ENCODE assay signal across 35 cellular contexts in genomic region chr20:61289166-61289565, GRCh38. TPM values are rescaled to one million over a fixed set of nuclear protein-coding genes. Genes with fewer than 3 reads are reported as not detected.
"Had no signal": no experiment of that assay in that cellular context is flagged by ENCODE, and none has a peak within 500 bp of the region (broad histone marks: within the 10 kb centered on the region; RNA-seq: fewer than 3 reads in every experiment).

No MANE protein-coding gene starts in this region.

- H3K4me3 Mint-ChIP-seq: activated B cell treated with CpG ODN at 0.5 μM for 24 hours; activated CD4-positive, alpha-beta memory T cell treated with anti-CD3 and anti-CD28 coated beads for 36 hours; activated naive CD4-positive, alpha-beta T cell treated with anti-CD3 and anti-CD28 coated beads, Interleukin-2, amount 10 ng/mL, durations not matched to agents 7 days and 5 days; activated naive CD8-positive, alpha-beta T cell; activated naive CD8-positive, alpha-beta T cell treated with anti-CD3 and anti-CD28 coated beads, Interleukin-2, amount 50 U/mL, for 24 hours; activated T-cell treated with anti-CD3 and anti-CD28 coated beads, Interleukin-2, amount 50 U/mL, for 4 hours; T-cell; T-helper 17 cell had no signal

- H3K27me3 ChIP-seq: cardiac muscle cell, MG63 had no signal

- H3K27ac Mint-ChIP-seq: activated B cell treated with CpG ODN at 0.5 μM for 24 hours; activated CD4-positive, alpha-beta memory T cell treated with anti-CD3 and anti-CD28 coated beads for 36 hours; activated naive CD4-positive, alpha-beta T cell treated with anti-CD3 and anti-CD28 coated beads, Interleukin-2, amount 10 ng/mL, durations not matched to agents 7 days and 5 days; activated naive CD8-positive, alpha-beta T cell; activated naive CD8-positive, alpha-beta T cell treated with anti-CD3 and anti-CD28 coated beads, Interleukin-2, amount 50 U/mL, for 24 hours; T-cell; T-helper 17 cell had no signal

- H3K27ac ChIP-seq: cardiac muscle cell, PC-9, RWPE1, VCaP had no signal

- H3K36me3 Mint-ChIP-seq: activated CD4-positive, alpha-beta memory T cell treated with anti-CD3 and anti-CD28 coated beads for 36 hours; activated naive CD4-positive, alpha-beta T cell treated with anti-CD3 and anti-CD28 coated beads, Interleukin-2, amount 10 ng/mL, durations not matched to agents 7 days and 5 days; activated naive CD8-positive, alpha-beta T cell; T-cell had no signal

- ATAC-seq: activated naive CD8-positive, alpha-beta T cell treated with anti-CD3 and anti-CD28 coated beads, Interleukin-2, amount 50 U/mL, for 24 hours; activated T-cell treated with anti-CD3 and anti-CD28 coated beads, Interleukin-2, amount 50 U/mL, for 4 hours; Right ventricle myocardium inferior; SK-N-SH treated with all-trans-retinoic acid at 6 μM for 48 hours; T-cell; T-helper 17 cell had no signal

- H3K27me3 Mint-ChIP-seq: activated B cell treated with CpG ODN at 0.5 μM for 24 hours; activated CD4-positive, alpha-beta memory T cell treated with anti-CD3 and anti-CD28 coated beads for 36 hours; activated naive CD4-positive, alpha-beta T cell treated with anti-CD3 and anti-CD28 coated beads, Interleukin-2, amount 10 ng/mL, durations not matched to agents 7 days and 5 days; activated naive CD8-positive, alpha-beta T cell; activated naive CD8-positive, alpha-beta T cell treated with anti-CD3 and anti-CD28 coated beads, Interleukin-2, amount 50 U/mL, for 24 hours had no signal

- H3K4me1 Mint-ChIP-seq: activated B cell treated with CpG ODN at 0.5 μM for 24 hours; activated naive CD4-positive, alpha-beta T cell treated with anti-CD3 and anti-CD28 coated beads, Interleukin-2, amount 10 ng/mL, durations not matched to agents 7 days and 5 days; activated naive CD8-positive, alpha-beta T cell treated with anti-CD3 and anti-CD28 coated beads, Interleukin-2, amount 50 U/mL, for 24 hours; T-cell; T-helper 17 cell had no signal

- DNase-seq: activated B cell treated with CpG ODN at 0.5 μM for 24 hours; activated CD4-positive, alpha-beta memory T cell treated with anti-CD3 and anti-CD28 coated beads for 36 hours; activated CD4-positive, alpha-beta T cell treated with anti-CD3 and anti-CD28 coated beads for 4 hours; activated CD4-positive, alpha-beta T cell treated with anti-CD3 and anti-CD28 coated beads, Interleukin-2, amount 50 U/mL, for 1 hour; activated CD4-positive, CD25-positive, alpha-beta regulatory T cell treated with anti-CD3 and anti-CD28 coated beads, Interleukin-2, amount 50 U/mL, for 72 hours; activated CD8-positive, alpha-beta memory T cell treated with anti-CD3 and anti-CD28 coated beads, Interleukin-2, amount 50 U/mL, for 4 hours; activated effector memory CD4-positive, alpha-beta T cell treated with Interleukin-2 at 50 U/mL for 16 hours; activated naive CD4-positive, alpha-beta T cell treated with anti-CD3 and anti-CD28 coated beads, Interleukin-2, amount 10 ng/mL, durations not matched to agents 7 days and 5 days; activated naive CD8-positive, alpha-beta T cell treated with anti-CD3 and anti-CD28 coated beads, Interleukin-2, amount 50 U/mL, for 24 hours; activated T-cell treated with anti-CD3 and anti-CD28 coated beads for 4 hours; activated T-cell treated with anti-CD3 and anti-CD28 coated beads, Interleukin-2, amount 50 U/mL, for 4 hours; Kasumi-1; KBM-7; MG63; NCI-H1048; NCI-H1105 treated with DMSO at 0.1 percent for 48 hours; NCI-H1436; NCI-H1694; NCI-H1930; NCI-H2081 treated with DMSO at 0.1 percent for 48 hours; NCI-H510A; NCI-H526; NCI-H748 treated with DMSO at 0.1 percent for 48 hours; NK-92 treated with Interleukin-12 subunit alpha and Interleukin-12 subunit beta, amount 100 ng/mL, for 24 hours; PC-9; SIG-M5; T-cell; T-helper 17 cell had no signal

- H3K9me3 Mint-ChIP-seq: activated CD4-positive, alpha-beta memory T cell treated with anti-CD3 and anti-CD28 coated beads for 36 hours; activated T-cell treated with anti-CD3 and anti-CD28 coated beads, Interleukin-2, amount 50 U/mL, for 4 hours; T-cell had no signal

RNA-seq across cellular contexts. Expression of gene CDH4, which starts 37.1 kb away (rescaled TPM):
- total RNA-seq: activated B cell treated with CpG ODN at 0.5 μM for 24 hours, PC-9, SK-MEL-5 had no signal
